1 cellular context compared by ENCODE assay signal in genomic region chr17:67353161-67353560, GRCh38.
TF ChIP-seq lines count a peak whose summit lies in the region.

No MANE protein-coding gene starts in this region.

TF ChIP-seq in GM23338, 12 proteins besides CTCF, POLR2A, EP300 and RAD21 (continued from another document):
- TF ChIP-seq ZNF462 (CRISPR knock-in tag; IDR thresholded peaks at IDR 0.05) (no peak), ZNF331 (CRISPR knock-in tag; IDR thresholded peaks at IDR 0.05; ENCODE audit: low read depth) (no peak), POLR2AphosphoS5 (IDR thresholded peaks at IDR 0.05; ENCODE audit: low read depth) (no peak), EZH2phosphoT487 (IDR thresholded peaks at IDR 0.05; ENCODE audit: unreplicated experiment) (no peak), REST (IDR thresholded peaks at IDR 0.05; ENCODE audit: unreplicated experiment) (no peak), ZNF114 (CRISPR knock-in tag; IDR thresholded peaks at IDR 0.05) (no peak), JUNB (IDR thresholded peaks at IDR 0.05; ENCODE audit: unreplicated experiment) (no peak), EZH2 (IDR thresholded peaks at IDR 0.05; ENCODE audit: low read depth, unreplicated experiment) (no peak), ETS1 (IDR thresholded peaks at IDR 0.05) (no peak), STAT1 (IDR thresholded peaks at IDR 0.05; ENCODE audit: unreplicated experiment) (no peak)
